Comparison of ENCODE assay signal across 8 cellular contexts in genomic region chr2:229980440-229981184, GRCh38. TPM values are rescaled to one million over a fixed set of nuclear protein-coding genes. Genes with fewer than 3 reads are reported as not detected.
DNase-seq lines count a peak whose midpoint lies in the region; ATAC-seq lines count a peak whose summit lies in the region.

No MANE protein-coding gene starts in this region.

- H3K9me3 ChIP-seq in NT2/D1 (ENCODE audit: insufficient read depth, low read length): no peaks in the 10 kb centered on the region

- peaks cover 4% of the 10 kb centered on the region for H3K4me1 ChIP-seq in NT2/D1 (ENCODE audit: insufficient read depth, insufficient read length)

- DNase-seq in stimulated activated CD4-positive, alpha-beta T cell treated with anti-CD3 and anti-CD28 coated beads, Interleukin-12 subunit alpha, Interleukin-12 subunit beta, amount 100 ng/mL, for 48 hours (ENCODE audit: low read depth in 2 of 3, low spot score in 1 of 3): peak in 2 of 3 donors; percentile 2 to 5
- no peak for DNase-seq in stimulated activated CD4-positive, alpha-beta T cell treated with anti-CD3 and anti-CD28 coated beads, Interleukin-1b, Interleukin-23, amount 100 ng/mL, for 48 hours
- DNase-seq in NT2/D1 (ENCODE audit: low read depth, low spot score) (no peak), dermis blood vessel endothelial cell (peak; percentile 90), midbrain (lab: John Stamatoyannopoulos, UW) (peak; percentile 20), NCI-H748 (lab: John Stamatoyannopoulos, UW; ENCODE audit: unreplicated experiment) (no peak)

- no peak overlapping the region for H3K4me3 ChIP-seq in NT2/D1 (ENCODE audit: insufficient read length, low read depth)

- no peak for ATAC-seq in GM21576 (IDR thresholded peaks at IDR 0.05; ENCODE audit: unreplicated experiment)
- no peak for ATAC-seq in GM21825 (IDR thresholded peaks at IDR 0.05; ENCODE audit: unreplicated experiment)

- peaks cover 11% of the 10 kb centered on the region for H3K36me3 ChIP-seq in NT2/D1 (ENCODE audit: insufficient read depth, insufficient read length, low read length)

- no peaks in the 10 kb centered on the region for H3K27me3 ChIP-seq in NT2/D1 (ENCODE audit: insufficient read depth, insufficient read length)

- H3K9ac ChIP-seq in NT2/D1 (ENCODE audit: insufficient read length, low read depth): peak overlapping the region; percentile 36

RNA-seq across cellular contexts. Expression of gene FBXO36, which starts 58.3 kb away (rescaled TPM):
- total RNA-seq in dermis blood vessel endothelial cell: 0.98 and 1.0 TPM in 2 replicates

RNA-seq across cellular contexts. Expression of gene TRIP12, which starts 58.8 kb away (rescaled TPM):
- 238 and 422 TPM in 2 replicates for total RNA-seq in dermis blood vessel endothelial cell

Comparison
In these comparisons a context has a peak if more than half of its experiments do, and no peak if none do; other contexts are left out.
1. DNase-seq: peak in stimulated activated CD4-positive, alpha-beta T cell treated with anti-CD3 and anti-CD28 coated beads, Interleukin-12 subunit alpha, Interleukin-12 subunit beta, amount 100 ng/mL, for 48 hours (2 of 3), dermis blood vessel endothelial cell (single experiment) and midbrain (single experiment); none in stimulated activated CD4-positive, alpha-beta T cell treated with anti-CD3 and anti-CD28 coated beads, Interleukin-1b, Interleukin-23, amount 100 ng/mL, for 48 hours (single experiment), NT2/D1 (single experiment) and NCI-H748 (single experiment).